8 cellular contexts compared by ENCODE assay signal in genomic region chr19:17606786-17607185, GRCh38. TPM values are rescaled to one million over a fixed set of nuclear protein-coding genes. Genes with fewer than 3 reads are reported as not detected.
DNase-seq lines count a peak whose midpoint lies in the region; ATAC-seq, FAIRE-seq and TF ChIP-seq lines count a peak whose summit lies in the region.

No MANE protein-coding gene starts in this region.

- no peak overlapping the region for H3K27ac ChIP-seq in CD4-positive, alpha-beta memory T cell (ENCODE audit: low read depth, low read length)
- H3K27ac ChIP-seq in HUES48 (ENCODE audit: low read depth, low read length) (no peak overlapping the region), astrocyte (ENCODE audit: low read depth, low read length) (no peak overlapping the region)

- no peak overlapping the region for H2AFZ ChIP-seq in astrocyte (ENCODE audit: low read depth, low read length)

- CTCF ChIA-PET in CD4-positive, alpha-beta memory T cell (lab: Charles Lee; ENCODE audit: partially characterized antibody) = interaction anchor here (0.6 to 2.2 kb wide), 14 partner anchors 8 to 246 kb away, joined by 3 to 11 read pairs (median 3); no protein-coding TSS in a partner anchor

- H3K36me3 ChIP-seq in CD4-positive, alpha-beta memory T cell (ENCODE audit: insufficient read depth, low read length) = no peaks in the 10 kb centered on the region
- H3K36me3 ChIP-seq in HUES48 (ENCODE audit: control insufficient read depth, insufficient read depth, low read length) (peaks cover 11% of the 10 kb centered on the region), astrocyte (ENCODE audit: insufficient read depth, low read length) (no peaks in the 10 kb centered on the region)

- peaks cover 0 to 3% (median 0%) of the 10 kb centered on the region in 8 donors for H3K9me3 Mint-ChIP-seq in CD4-positive, alpha-beta memory T cell
- H3K9me3 Mint-ChIP-seq in astrocyte (ENCODE audit: unreplicated experiment) = peaks cover 4% of the 10 kb centered on the region
- H3K9me3 Mint-ChIP-seq in naive thymus-derived CD8-positive, alpha-beta T cell = no peaks in the 10 kb centered on the region

- H3K36me3 Mint-ChIP-seq in CD4-positive, alpha-beta memory T cell = no peaks in the 10 kb centered on the region
- H3K36me3 Mint-ChIP-seq in astrocyte (ENCODE audit: low read depth, unreplicated experiment) = no peaks in the 10 kb centered on the region
- no peaks in the 10 kb centered on the region for H3K36me3 Mint-ChIP-seq in naive thymus-derived CD8-positive, alpha-beta T cell

- peak overlapping the region; percentile 81 for H3K4me2 ChIP-seq in astrocyte (ENCODE audit: low read length)

- H3K27ac Mint-ChIP-seq in CD4-positive, alpha-beta memory T cell = peak overlapping the region in 6 of 7 donors; percentile 36 to 91 (median 81)
- no peak overlapping the region for H3K27ac Mint-ChIP-seq in astrocyte (ENCODE audit: unreplicated experiment)
- peak overlapping the region in 8 of 10 donors; percentile 2 to 87 (median 74) for H3K27ac Mint-ChIP-seq in naive thymus-derived CD8-positive, alpha-beta T cell

- H3K9ac ChIP-seq in HUES48 (ENCODE audit: low read depth, low read length) (no peak overlapping the region), astrocyte (ENCODE audit: low read length) (no peak overlapping the region)

- POLR2A ChIA-PET in CD4-positive, alpha-beta memory T cell (lab: Charles Lee; ENCODE audit: partially characterized antibody) = interaction anchor here (0.7 to 1.5 kb wide), 4 partner anchors 16 to 324 kb away, joined by 3 to 6 read pairs (median 4); partner anchors contain the start of genes MVB12A and RPL18A
- POLR2A ChIA-PET in naive thymus-derived CD8-positive, alpha-beta T cell (lab: Charles Lee) = no interaction called here

- no peak for ATAC-seq in naive thymus-derived CD8-positive, alpha-beta T cell
- ATAC-seq in HG02798 (IDR thresholded peaks at IDR 0.05; ENCODE audit: poor library complexity, unreplicated experiment) (no peak), GM21390 (IDR thresholded peaks at IDR 0.05; ENCODE audit: unreplicated experiment) (no peak), HG02884 (IDR thresholded peaks at IDR 0.05; ENCODE audit: unreplicated experiment) (no peak)

- intact Hi-C loops in CD4-positive, alpha-beta memory T cell (cut with micrococcal nuclease) = loop anchor here (1.0 kb wide), 2 partner anchors 51 to 249 kb away; partner anchors contain the start of gene COLGALT1

- H4K20me1 ChIP-seq in astrocyte (ENCODE audit: insufficient read depth, low read length) = no peaks in the 10 kb centered on the region

- H3K4me3 ChIP-seq in CD4-positive, alpha-beta memory T cell (ENCODE audit: low read length in 2 of 2) = peak overlapping the region in 1 of 2 donors; percentile 54
- H3K4me3 ChIP-seq in HUES48 (ENCODE audit: low read depth, low read length) (0 out of 2 replicates have a peak overlapping the region, but pooled peaks have one; percentile 59), astrocyte (ENCODE audit: insufficient read depth, low read depth, low read length) (no peak overlapping the region)

- peaks cover 8% of the 10 kb centered on the region for H3K27me3 ChIP-seq in CD4-positive, alpha-beta memory T cell (ENCODE audit: insufficient read depth, low read length)
- H3K27me3 ChIP-seq in HUES48 (ENCODE audit: control insufficient read depth, insufficient read depth, low read length) (no peaks in the 10 kb centered on the region), astrocyte (ENCODE audit: insufficient read depth, low read length) (peaks cover 10% of the 10 kb centered on the region)

- no peaks in the 10 kb centered on the region for H3K9me3 ChIP-seq in CD4-positive, alpha-beta memory T cell (ENCODE audit: control insufficient read depth in 1 of 2, low read length in 2 of 2)
- H3K9me3 ChIP-seq in HUES48 (ENCODE audit: control insufficient read depth, insufficient read depth, low read length) (no peaks in the 10 kb centered on the region), astrocyte (ENCODE audit: insufficient read depth, low read depth, low read length) (no peaks in the 10 kb centered on the region)

- H3K4me1 ChIP-seq in CD4-positive, alpha-beta memory T cell (ENCODE audit: insufficient read depth, low read length) = peaks cover 13% of the 10 kb centered on the region
- no peaks in the 10 kb centered on the region for H3K4me1 ChIP-seq in HUES48 (ENCODE audit: control insufficient read depth, insufficient read depth, low read length)
- peaks cover 6% of the 10 kb centered on the region for H3K4me1 ChIP-seq in astrocyte (ENCODE audit: insufficient read depth, low read length)

- peaks cover 7 to 11% (median 9%) of the 10 kb centered on the region in 4 donors for H3K4me1 Mint-ChIP-seq in CD4-positive, alpha-beta memory T cell
- H3K4me1 Mint-ChIP-seq in astrocyte (ENCODE audit: low read depth, unreplicated experiment) = no peaks in the 10 kb centered on the region
- peaks cover 6 to 20% (median 7%) of the 10 kb centered on the region in 4 donors for H3K4me1 Mint-ChIP-seq in naive thymus-derived CD8-positive, alpha-beta T cell

- FAIRE-seq in astrocyte (lab: Jason Lieb, UNC) = no peak

- peaks cover 21 to 29% of the 10 kb centered on the region in 2 donors for H3K27me3 Mint-ChIP-seq in CD4-positive, alpha-beta memory T cell
- peaks cover 28% of the 10 kb centered on the region for H3K27me3 Mint-ChIP-seq in astrocyte (ENCODE audit: low read depth, unreplicated experiment)
- H3K27me3 Mint-ChIP-seq in naive thymus-derived CD8-positive, alpha-beta T cell = peaks cover 17 to 31% (median 19%) of the 10 kb centered on the region in 5 donors

- H3K4me3 Mint-ChIP-seq in CD4-positive, alpha-beta memory T cell = peak overlapping the region; percentile 73 to 84 (median 81)
- H3K4me3 Mint-ChIP-seq in astrocyte (ENCODE audit: unreplicated experiment) = no peak overlapping the region
- peak overlapping the region; percentile 67 to 90 (median 80) for H3K4me3 Mint-ChIP-seq in naive thymus-derived CD8-positive, alpha-beta T cell

- no peaks in the 10 kb centered on the region for H3K79me2 ChIP-seq in astrocyte (ENCODE audit: insufficient read depth, low read length)

- no peak for TF ChIP-seq CTCF in astrocyte (IDR thresholded peaks at IDR 0.05; ENCODE audit: insufficient read depth, low read depth, low read length)

- no peak for DNase-seq in CD4-positive, alpha-beta memory T cell
- DNase-seq in astrocyte (ENCODE audit: low read depth) = no peak
- DNase-seq in naive thymus-derived CD8-positive, alpha-beta T cell = no peak
- no peak for DNase-seq in NCI-H526 treated with DMSO at 0.1 percent for 48 hours (lab: John Stamatoyannopoulos, UW)

RNA-seq across cellular contexts. Expression of gene COLGALT1, which starts 51.3 kb away (rescaled TPM):
- 10 to 100 TPM; 68.3 to 74.7 TPM for total RNA-seq in CD4-positive, alpha-beta memory T cell
- 10 to 100 TPM; 14.1 to 24.9 TPM for polyA plus RNA-seq in CD4-positive, alpha-beta memory T cell
- total RNA-seq in astrocyte = 137 and 152 TPM in 2 replicates
- 10 to 100 TPM; 63.8 to 64.6 TPM for total RNA-seq in naive thymus-derived CD8-positive, alpha-beta T cell
- polyA plus RNA-seq in naive thymus-derived CD8-positive, alpha-beta T cell = 10 to 100 TPM; 15.6 to 25.8 (median 17.1) TPM
